Comparison of ENCODE assay signal across 11 cellular contexts in the genomic region with DNA sequence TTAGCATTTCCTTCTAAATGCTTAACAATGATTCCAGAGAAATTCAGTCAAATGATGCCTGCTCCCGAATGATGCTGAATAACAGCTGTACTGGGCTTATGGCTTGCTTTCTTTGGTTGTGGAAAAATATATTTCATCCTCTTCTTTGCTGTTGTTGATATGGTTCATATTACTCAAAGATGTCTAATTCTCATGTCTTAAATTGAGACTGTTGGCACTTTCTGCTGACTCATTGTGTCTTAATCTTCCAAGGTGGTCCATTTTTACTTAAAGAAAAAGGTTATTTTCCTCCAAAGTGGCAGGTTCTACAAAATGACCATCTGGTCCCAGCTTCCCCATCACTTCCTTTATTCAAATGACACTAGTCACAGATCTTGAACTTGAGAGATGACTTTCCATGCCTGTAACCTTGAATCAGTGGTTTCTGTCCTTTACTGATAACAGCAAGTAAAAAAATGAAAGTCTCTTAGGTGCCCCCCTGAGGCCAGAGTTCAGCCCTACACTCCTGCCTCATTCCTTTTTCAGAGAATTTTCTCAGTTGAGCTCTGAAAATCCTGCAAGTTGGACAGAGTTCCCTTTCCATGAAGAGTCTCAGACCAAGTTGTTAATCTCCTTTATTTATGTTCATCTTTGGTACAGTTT. TPM values are rescaled to one million over a fixed set of nuclear protein-coding genes. Genes with fewer than 3 reads are reported as not detected.
DNase-seq lines count a peak whose midpoint lies in the region; ATAC-seq and TF ChIP-seq lines count a peak whose summit lies in the region.
"Had no signal": no experiment of that assay in that cellular context is flagged by ENCODE, and none has a peak within 500 bp of the region (broad histone marks: within the 10 kb centered on the region; RNA-seq: fewer than 3 reads in every experiment).

No MANE protein-coding gene starts in this region.

- H3K9ac ChIP-seq in neural progenitor cell: no peak overlapping the region

- H3K27ac Mint-ChIP-seq in neural progenitor cell: no peak overlapping the region

- H4K20me1 ChIP-seq in neural progenitor cell (ENCODE audit: low read depth): peaks cover 3% of the 10 kb centered on the region

- no peaks in the 10 kb centered on the region for H3K9me3 Mint-ChIP-seq in neural progenitor cell

- H3K79me2 ChIP-seq in neural progenitor cell (ENCODE audit: low read depth): no peaks in the 10 kb centered on the region

- H3K27me3 Mint-ChIP-seq in neural progenitor cell (ENCODE audit: insufficient read depth, low read depth): peaks cover 5% of the 10 kb centered on the region

- intact Hi-C loops in left lung (cut with DNase I): no loop called here

- no peak overlapping the region for H3K4me2 ChIP-seq in neural progenitor cell

- H3K4me3 ChIP-seq in WERI-Rb-1 (ENCODE audit: low read depth, low read length) (no peak overlapping the region), neural progenitor cell (no peak overlapping the region), left lung (no peak overlapping the region)

- peak; percentile 8 for DNase-seq in NCI-H2227 (lab: John Stamatoyannopoulos, UW; ENCODE audit: unreplicated experiment)
- DNase-seq in NCI-H2227 treated with DMSO at 0.1 percent for 48 hours (lab: John Stamatoyannopoulos, UW): no peak
- peak; percentile 65 for DNase-seq in M059J (ENCODE audit: low read depth)
- no peak for DNase-seq in WERI-Rb-1
- peak; percentile 39 for DNase-seq in neural progenitor cell (ENCODE audit: low spot score)
- no peak for DNase-seq in left lung
- DNase-seq: activated gamma-delta T cell treated with Interleukin-2 at 50 U/mL for 16 hours, kidney glomerular epithelial cell, NCI-H226 had no signal

- H3F3A ChIP-seq in neural progenitor cell (ENCODE audit: low read depth): no peaks in the 10 kb centered on the region

- ATAC-seq in GM21367 (IDR thresholded peaks at IDR 0.05; ENCODE audit: unreplicated experiment) (no peak), GM19324 (IDR thresholded peaks at IDR 0.05; ENCODE audit: low FRiP score, unreplicated experiment) (no peak), left lung (no peak)

- no peaks in the 10 kb centered on the region for H3K36me3 Mint-ChIP-seq in neural progenitor cell

- H3K4me1 ChIP-seq in neural progenitor cell (no peaks in the 10 kb centered on the region), left lung (no peaks in the 10 kb centered on the region)

- H3K27me3 ChIP-seq in WERI-Rb-1 (ENCODE audit: insufficient read depth, low read depth, severe bottlenecking) (no peaks in the 10 kb centered on the region), neural progenitor cell (peaks cover 17% of the 10 kb centered on the region), left lung (peaks cover 0 to 25% of the 10 kb centered on the region in 2 donors)

- no peak overlapping the region for H2AFZ ChIP-seq in neural progenitor cell (replicated peaks)

- H3K4me3 Mint-ChIP-seq in neural progenitor cell: no peak overlapping the region

- TF ChIP-seq CTCF in WERI-Rb-1 (IDR thresholded peaks at IDR 0.05; ENCODE audit: low read depth, low read length): peak; percentile 29; the same call in 1 of the 2 replicates
- TF ChIP-seq CTCF in neural progenitor cell (IDR thresholded peaks at IDR 0.05): peak; percentile 63
- no peak for TF ChIP-seq CTCF in left lung (IDR thresholded peaks at IDR 0.05)

- H3K9me3 ChIP-seq in WERI-Rb-1 (ENCODE audit: severe bottlenecking): no peaks in the 10 kb centered on the region
- H3K9me3 ChIP-seq in neural progenitor cell (ENCODE audit: low read depth): no peaks in the 10 kb centered on the region
- H3K9me3 ChIP-seq in left lung: no peaks in the 10 kb centered on the region

- H3K36me3 ChIP-seq in WERI-Rb-1 (peaks cover 3% of the 10 kb centered on the region; the same call in 1 of the 2 replicates), neural progenitor cell (no peaks in the 10 kb centered on the region), left lung (no peaks in the 10 kb centered on the region)

- peaks cover 8% of the 10 kb centered on the region for H3K4me1 Mint-ChIP-seq in neural progenitor cell

- no peak overlapping the region for H3K27ac ChIP-seq in WERI-Rb-1
- no peak overlapping the region for H3K27ac ChIP-seq in neural progenitor cell
- no peak overlapping the region for H3K27ac ChIP-seq in left lung

RNA-seq across cellular contexts. Expression of a gene that starts 6.9 kb away (rescaled TPM):
- 11.9 and 15.0 TPM in 2 replicates for total RNA-seq in M059J (2014; rRNA removed; shearing (Covaris generic))
- total RNA-seq in neural progenitor cell (ENCODE audit: low replicate concordance): not detected in 2 replicates
- total RNA-seq in left lung: 1 to 10 TPM; 1.5 to 3.7 TPM

Comparison
In these comparisons a context has a peak if more than half of its experiments do, and no peak if none do; other contexts are left out.
1. DNase-seq: peak in NCI-H2227 (single experiment), M059J (single experiment) and neural progenitor cell (single experiment); none in NCI-H2227 treated with DMSO at 0.1 percent for 48 hours (single experiment), WERI-Rb-1 (single experiment) and left lung (0 of 2).
2. CTCF ChIP-seq: peak in WERI-Rb-1 (single experiment) and neural progenitor cell (single experiment); none in left lung (0 of 2).